Comparison of ENCODE assay signal across 9 cellular contexts in the genomic region with DNA sequence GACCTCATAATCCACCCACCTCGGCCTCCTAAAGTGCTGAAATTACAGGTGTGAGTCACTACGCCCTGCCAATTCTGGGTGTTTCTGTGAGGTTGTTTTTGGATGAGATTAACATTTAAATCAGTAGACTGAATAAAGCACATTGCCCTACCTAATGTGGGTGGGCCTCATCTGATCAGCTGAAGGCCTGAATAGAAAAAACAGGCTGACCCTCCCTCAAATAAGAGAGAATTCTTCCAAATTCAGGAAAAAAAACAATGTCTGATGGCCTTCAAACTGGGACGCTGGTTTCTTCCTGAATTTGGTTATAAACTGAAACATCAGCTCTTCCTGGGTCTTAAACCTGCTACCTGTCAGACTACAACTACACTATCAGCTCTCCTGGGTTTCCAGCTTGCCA. TPM values are rescaled to one million over a fixed set of nuclear protein-coding genes. Genes with fewer than 3 reads are reported as not detected.
"Had no signal": no experiment of that assay in that cellular context is flagged by ENCODE, and none has a peak within 500 bp of the region (broad histone marks: within the 10 kb centered on the region; RNA-seq: fewer than 3 reads in every experiment).

No MANE protein-coding gene starts in this region.

- H3K9ac ChIP-seq: KMS-11 had no signal

- H3K27me3 Mint-ChIP-seq: IgD-negative memory B cell had no signal

- H3K4me2 ChIP-seq: KMS-11 had no signal

- H3K4me1 Mint-ChIP-seq: IgD-negative memory B cell had no signal

- ATAC-seq: HepG2 had no signal

- FAIRE-seq: HepG2, HTR-8/SVneo had no signal

- H3K4me3 Mint-ChIP-seq: IgD-negative memory B cell had no signal

- DNase-seq: IMR-90, KBM-7, KG1 had no signal

- H3K27ac Mint-ChIP-seq: IgD-negative memory B cell had no signal

- H3K27ac ChIP-seq: HL-60, KMS-11 had no signal

- H3K9me3 Mint-ChIP-seq: IgD-negative memory B cell had no signal

RNA-seq across cellular contexts. Expression of a gene that starts 51.0 kb away (rescaled TPM):
- total RNA-seq: HepG2, HT-29, IMR-90 had no signal
- polyA plus RNA-seq: HepG2, IgD-negative memory B cell, IMR-90 had no signal
